In genomic region chr12:6889775-6890573, GRCh38 we compare ENCODE assay signal across 8 cellular contexts. TPM values are rescaled to one million over a fixed set of nuclear protein-coding genes. Genes with fewer than 3 reads are reported as not detected.
DNase-seq lines count a peak whose midpoint lies in the region; ATAC-seq, FAIRE-seq and TF ChIP-seq lines count a peak whose summit lies in the region.
"Not testable (repeated sequence)": the region's sequence is repeated elsewhere in the genome, so short reads cannot be mapped to it uniquely, and the experiment has no call there.

No MANE protein-coding gene starts in this region.

- not testable (repeated sequence) for H2BK120ac ChIP-seq in H1 (replicated peaks; ENCODE audit: low read depth, low read length); neuronal stem cell (ENCODE audit: low read depth, low read length)

- intact Hi-C loops in left lung (cut with DNase I); stomach (cut with DNase I; ENCODE audit: low total_unique reads): not testable (repeated sequence)

- not testable (repeated sequence) for H3K23me2 ChIP-seq in H1 (ENCODE audit: low read depth, low read length)

- H2AK5ac ChIP-seq in H1 (ENCODE audit: low read depth, low read length), result peak overlapping the region; percentile 82; the same call in 1 of the 2 replicates
- not testable (repeated sequence) for H2AK5ac ChIP-seq in neuronal stem cell (ENCODE audit: low read depth, low read length)

- CTCF ChIA-PET in H1 (lab: Charles Lee; ENCODE audit: partially characterized antibody), result interaction anchor here (0.6 to 1.4 kb wide), 5 partner anchors 16 to 79 kb away, joined by 3 to 6 read pairs (median 4); no protein-coding TSS in a partner anchor

- H3K4me3 Mint-ChIP-seq in IgD-negative memory B cell, result peak overlapping the region in 3 of 4 donors; percentile 82 to 94 (median 92)
- peak overlapping the region; percentile 81 for H3K4me3 Mint-ChIP-seq in T-helper 1 cell treated with Interleukin-12 subunit alpha and Interleukin-12 subunit beta and Interleukin-4 antibody, amounts not matched to agents 30 μg/mL and 1 μg/mL, for 36 hours
- peak overlapping the region; percentile 82 for H3K4me3 Mint-ChIP-seq in activated naive CD8-positive, alpha-beta T cell treated with anti-CD3 and anti-CD28 coated beads for 36 hours

- not testable (repeated sequence) for H3K27me3 Mint-ChIP-seq in IgD-negative memory B cell; T-helper 1 cell treated with Interleukin-12 subunit alpha and Interleukin-12 subunit beta and Interleukin-4 antibody, amounts not matched to agents 30 μg/mL and 1 μg/mL, for 36 hours (ENCODE audit: low read depth); activated naive CD8-positive, alpha-beta T cell treated with anti-CD3 and anti-CD28 coated beads for 36 hours

- TF ChIP-seq CTCF in H1 (IDR thresholded peaks at IDR 0.05; ENCODE audit: control extremely low read depth in 1 of 3, insufficient read depth in 1 of 3, low read depth in 1 of 3, low read length in 3 of 3); left lung (IDR thresholded peaks at IDR 0.05); stomach (IDR thresholded peaks at IDR 0.05): not testable (repeated sequence)

- not testable (repeated sequence) for H3K79me2 ChIP-seq in H1 (ENCODE audit: control insufficient read depth in 1 of 2, insufficient read depth in 2 of 2, low read length in 2 of 2)

- H3K9ac ChIP-seq in BLaER1; H1 (replicated peaks in 1 of 4; ENCODE audit: extremely low read depth in 1 of 4, low read depth in 3 of 4, low read length in 3 of 4); neuronal stem cell (ENCODE audit: low read depth, low read length, poor library complexity): not testable (repeated sequence)

- peak overlapping the region; percentile 68; the same call in 1 of the 2 replicates for H3K4me3 ChIP-seq in BLaER1
- H3K4me3 ChIP-seq in H1 (ENCODE audit: extremely low read depth in 1 of 4, insufficient read depth in 2 of 4, low read depth in 3 of 4, low read length in 4 of 4), result peak overlapping the region in 1 of 4 experiments; percentile 53; a peak in 2 of 8 replicates
- peak overlapping the region in 1 of 2 donors; percentile 43 for H3K4me3 ChIP-seq in left lung
- H3K4me3 ChIP-seq in neuronal stem cell (ENCODE audit: low read length in 2 of 2), result not testable (repeated sequence)
- peak overlapping the region in 1 of 4 donors; percentile 38 for H3K4me3 ChIP-seq in stomach

- H4K8ac ChIP-seq in H1 (ENCODE audit: extremely low read depth, insufficient read depth, low read length); neuronal stem cell (ENCODE audit: low read depth, low read length): not testable (repeated sequence)

- 86% methylated on average over 21 of the region's 21 CpGs; no CpG with 5 or more reads in 1 of the 2 experiments for WGBS in H1 (ENCODE audit: extremely low coverage in 1 of 2, insufficient coverage in 1 of 2, insufficient read length in 1 of 2, insufficient replicate concordance in 2 of 2, low coverage in 1 of 2, low lambda C conversion rate in 2 of 2, missing lambda C conversion rate in 1 of 2), 2 experiments
- WGBS in neuronal stem cell (ENCODE audit: extremely low coverage in 2 of 2, insufficient read length in 2 of 2, insufficient replicate concordance in 1 of 2), 2 donors, result no CpG with 5 or more reads among the region's 21 CpGs
- 93 to 96% (median 94%) methylated on average over 21 of the region's 21 CpGs for WGBS in stomach, 5 donors

- peaks cover 20% of the 10 kb centered on the region for H3K4me1 ChIP-seq in BLaER1
- not testable (repeated sequence) for H3K4me1 ChIP-seq in H1 (replicated peaks in 1 of 4; ENCODE audit: control insufficient read depth in 3 of 4, insufficient read depth in 4 of 4, low read length in 3 of 4); neuronal stem cell (ENCODE audit: control insufficient read depth in 2 of 2, insufficient read depth in 1 of 2, low read depth in 1 of 2, low read length in 2 of 2)
- peaks cover 9 to 39% of the 10 kb centered on the region in 2 donors for H3K4me1 ChIP-seq in left lung
- H3K4me1 ChIP-seq in stomach, result peaks cover 5 to 22% (median 12%) of the 10 kb centered on the region in 4 donors

- H2AFZ ChIP-seq in H1 (ENCODE audit: low read length); neuronal stem cell (ENCODE audit: low read length): not testable (repeated sequence)

- H3K36me3 ChIP-seq in BLaER1 (peaks cover 12% of the 10 kb centered on the region), left lung (peaks cover 0 to 12% of the 10 kb centered on the region in 2 donors)
- not testable (repeated sequence) for H3K36me3 ChIP-seq in H1 (ENCODE audit: control insufficient read depth in 2 of 4, insufficient read depth in 4 of 4, low read length in 3 of 4); neuronal stem cell (replicated peaks in 1 of 2; ENCODE audit: control insufficient read depth in 2 of 2, insufficient read depth in 2 of 2, low read length in 2 of 2); stomach

- not testable (repeated sequence) for H3K56ac ChIP-seq in H1 (replicated peaks; ENCODE audit: insufficient read length, low read depth, low read length)

- H4K91ac ChIP-seq in H1 (replicated peaks; ENCODE audit: insufficient read length, low read length); neuronal stem cell (ENCODE audit: low read depth, low read length, poor library complexity): not testable (repeated sequence)

- H3K23ac ChIP-seq in H1 (ENCODE audit: insufficient read length); neuronal stem cell (ENCODE audit: low read depth, low read length, poor library complexity): not testable (repeated sequence)

- FAIRE-seq in H1 (lab: Jason Lieb, UNC), result not testable (repeated sequence)

- not testable (repeated sequence) for H3K27me3 ChIP-seq in BLaER1; H1 (replicated peaks in 1 of 4; ENCODE audit: control insufficient read depth in 3 of 4, extremely low read depth in 1 of 4, insufficient read depth in 3 of 4, low read length in 3 of 4); left lung; neuronal stem cell (ENCODE audit: control insufficient read depth in 3 of 3, insufficient read depth in 3 of 3, low read depth in 1 of 3, low read length in 3 of 3); stomach

- TF ChIP-seq RAD21 in H1 (IDR thresholded peaks at IDR 0.05 in 1 of 2, conservative IDR thresholded peaks at IDR 0.05 in 1 of 2; ENCODE audit: low read depth in 2 of 2, low read length in 2 of 2), result not testable (repeated sequence)

- not testable (repeated sequence) for H2BK20ac ChIP-seq in H1 (ENCODE audit: low read length)

- POLR2A ChIA-PET in H1 (lab: Charles Lee; ENCODE audit: partially characterized antibody), result interaction anchor here (0.9 to 7.8 kb wide), 7 partner anchors 9 to 56 kb away, joined by 3 to 86 read pairs (median 6); partner anchors contain the start of genes ENO2, SPSB2 and TPI1

- H3K27ac Mint-ChIP-seq in IgD-negative memory B cell, result peak overlapping the region in 2 of 3 donors; percentile 93 to 95
- H3K27ac Mint-ChIP-seq in T-helper 1 cell treated with Interleukin-12 subunit alpha and Interleukin-12 subunit beta and Interleukin-4 antibody, amounts not matched to agents 30 μg/mL and 1 μg/mL, for 36 hours, result peak overlapping the region; percentile 96
- H3K27ac Mint-ChIP-seq in activated naive CD8-positive, alpha-beta T cell treated with anti-CD3 and anti-CD28 coated beads for 36 hours, result peak overlapping the region; percentile 90

- H3K9me3 ChIP-seq in BLaER1; H1 (ENCODE audit: insufficient read depth in 2 of 2, low read depth in 1 of 2, low read length in 1 of 2); left lung; neuronal stem cell (replicated peaks in 1 of 2; ENCODE audit: control insufficient read depth in 2 of 2, insufficient read depth in 1 of 2, low read depth in 1 of 2, low read length in 2 of 2); stomach: not testable (repeated sequence)

- H3K18ac ChIP-seq in H1 (ENCODE audit: extremely low read depth, low read length); neuronal stem cell (ENCODE audit: low read length): not testable (repeated sequence)

- H3K4me2 ChIP-seq in BLaER1, result peak overlapping the region; percentile 95
- H3K4me2 ChIP-seq in H1 (ENCODE audit: insufficient read depth in 1 of 2, low read depth in 2 of 2, low read length in 2 of 2), result peak overlapping the region; percentile 47 to 65; a peak in 2 of 4 replicates
- H3K4me2 ChIP-seq in neuronal stem cell (ENCODE audit: insufficient read depth, low read length, poor library complexity, severe bottlenecking), result not testable (repeated sequence)

- H3K27ac ChIP-seq in BLaER1 (peak overlapping the region; percentile 82), H1 (ENCODE audit: low read depth, low read length) (peak overlapping the region; percentile 76; the same call in 1 of the 2 replicates), left lung (peak overlapping the region; percentile 94), neuronal stem cell (replicated peaks; ENCODE audit: low read length) (peak overlapping the region; percentile 70), stomach (peak overlapping the region; percentile 15 to 95 (median 90))

- H3K4ac ChIP-seq in H1 (replicated peaks; ENCODE audit: insufficient read length, low read depth, low read length); neuronal stem cell (ENCODE audit: low read length): not testable (repeated sequence)

- ATAC-seq in left lung, result not testable (repeated sequence)

- H3K14ac ChIP-seq in H1 (ENCODE audit: insufficient read length); neuronal stem cell (ENCODE audit: low read length): not testable (repeated sequence)

- H3K9me3 Mint-ChIP-seq in IgD-negative memory B cell; T-helper 1 cell treated with Interleukin-12 subunit alpha and Interleukin-12 subunit beta and Interleukin-4 antibody, amounts not matched to agents 30 μg/mL and 1 μg/mL, for 36 hours; activated naive CD8-positive, alpha-beta T cell treated with anti-CD3 and anti-CD28 coated beads for 36 hours: not testable (repeated sequence)

- not testable (repeated sequence) for TF ChIP-seq POLR2A in H1 (IDR thresholded peaks at IDR 0.05; ENCODE audit: control extremely low read depth in 1 of 2, low read depth in 2 of 2, low read length in 2 of 2); stomach (IDR thresholded peaks at IDR 0.05)

- H3K36me3 Mint-ChIP-seq in IgD-negative memory B cell; T-helper 1 cell treated with Interleukin-12 subunit alpha and Interleukin-12 subunit beta and Interleukin-4 antibody, amounts not matched to agents 30 μg/mL and 1 μg/mL, for 36 hours (ENCODE audit: low read depth); activated naive CD8-positive, alpha-beta T cell treated with anti-CD3 and anti-CD28 coated beads for 36 hours: not testable (repeated sequence)

- H2BK12ac ChIP-seq in H1 (ENCODE audit: low read depth, low read length), result peak overlapping the region; percentile 10; the same call in 1 of the 2 replicates
- not testable (repeated sequence) for H2BK12ac ChIP-seq in neuronal stem cell (ENCODE audit: low read length)

- H4K5ac ChIP-seq in H1 (ENCODE audit: insufficient read length, low read depth, low read length), result peak overlapping the region; percentile 60

- not testable (repeated sequence) for H4K20me1 ChIP-seq in BLaER1; H1 (replicated peaks in 1 of 2; ENCODE audit: control insufficient read depth in 1 of 2, insufficient read depth in 2 of 2, low read length in 2 of 2)

- not testable (repeated sequence) for DNase-seq in activated naive CD8-positive, alpha-beta T cell treated with anti-CD3 and anti-CD28 coated beads for 36 hours; H1 (ENCODE audit: low read depth in 1 of 2, low spot score in 2 of 2); neuronal stem cell (ENCODE audit: low spot score); stomach
- peak in 1 of 2 donors; percentile 29 for DNase-seq in left lung

- H2BK5ac ChIP-seq in H1 (ENCODE audit: low read depth, low read length), result peak overlapping the region; percentile 53; the same call in 1 of the 2 replicates
- not testable (repeated sequence) for H2BK5ac ChIP-seq in neuronal stem cell (ENCODE audit: low read length)

- H3K79me1 ChIP-seq in H1 (ENCODE audit: low read depth, low read length); neuronal stem cell (ENCODE audit: low read depth, low read length): not testable (repeated sequence)

- H2BK15ac ChIP-seq in H1 (ENCODE audit: low read length); neuronal stem cell (ENCODE audit: low read length): not testable (repeated sequence)

- H3K4me1 Mint-ChIP-seq in IgD-negative memory B cell, result peaks cover 4 to 11% (median 8%) of the 10 kb centered on the region in 3 donors
- H3K4me1 Mint-ChIP-seq in T-helper 1 cell treated with Interleukin-12 subunit alpha and Interleukin-12 subunit beta and Interleukin-4 antibody, amounts not matched to agents 30 μg/mL and 1 μg/mL, for 36 hours (ENCODE audit: low read depth), result peaks cover 12% of the 10 kb centered on the region
- H3K4me1 Mint-ChIP-seq in activated naive CD8-positive, alpha-beta T cell treated with anti-CD3 and anti-CD28 coated beads for 36 hours, result peaks cover 19% of the 10 kb centered on the region

- not testable (repeated sequence) for TF ChIP-seq EP300 in H1 (IDR thresholded peaks at IDR 0.05; ENCODE audit: borderline replicate concordance in 1 of 2, low read depth in 2 of 2, low read length in 2 of 2); stomach (IDR thresholded peaks at IDR 0.05)

RNA-seq across cellular contexts. Expression of gene LRRC23, which starts 14.6 kb away (rescaled TPM):
- polyA plus RNA-seq in IgD-negative memory B cell, result 4.9 TPM
- 1 to 10 TPM; 3.0 to 4.1 TPM for total RNA-seq in activated naive CD8-positive, alpha-beta T cell treated with anti-CD3 and anti-CD28 coated beads for 36 hours
- total RNA-seq in H1 (2021; fragmentation: NEBNext Ultra II Directional; extraction: Animal tissue kit (Norgen Biotek cat#: 25700)), result 2.5 and 2.9 TPM in 2 replicates
- polyA plus RNA-seq in H1 (2011; rRNA removed), result 3.5 and 3.6 TPM in 2 replicates
- polyA plus RNA-seq in H1 (2011; cell fraction: cytosol; rRNA removed), result 5.4 TPM
- polyA plus RNA-seq in H1 (2011; cell fraction: nucleus; rRNA removed), result 3.6 TPM
- 3.1 to 4.6 TPM (median 3.5 TPM) in 4 replicates for polyA plus RNA-seq in H1 (2012, experiment 1 of 2)
- polyA plus RNA-seq in H1 (2012, experiment 2 of 2), result 2.3 TPM
- polyA plus RNA-seq in H1 (2013, experiment 1 of 2), result 1.9 TPM
- polyA plus RNA-seq in H1 (2013, experiment 2 of 2), result 1.9 TPM
- 2.6 and 4.4 TPM in 2 replicates for polyA minus RNA-seq in H1 (2011; rRNA and poly(A)+ RNA removed)
- polyA minus RNA-seq in H1 (2011; cell fraction: cytosol; rRNA and poly(A)+ RNA removed), result 2.6 TPM
- 2.8 TPM for polyA minus RNA-seq in H1 (2011; cell fraction: nucleus; rRNA and poly(A)+ RNA removed)
- total RNA-seq in left lung, result 10 to 100 TPM; 11.0 to 14.8 TPM
- polyA plus RNA-seq in neuronal stem cell (2013, experiment 1 of 2), result 7.7 TPM
- polyA plus RNA-seq in neuronal stem cell (2013, experiment 2 of 2), result 7.3 TPM
- total RNA-seq in stomach, result 10 to 100 TPM in 1 of 5 donors, 1 to 10 TPM in 3, not detected in 1; 5.3 to 20.4 (median 9.0) TPM
- 10 to 100 TPM in 1 of 3 donors, 1 to 10 TPM in 2; 8.0 to 11.0 (median 9.0) TPM for polyA plus RNA-seq in stomach

RNA-seq across cellular contexts. Expression of gene SPSB2, which starts 16.9 kb away (rescaled TPM):
- 10.6 TPM for polyA plus RNA-seq in IgD-negative memory B cell
- total RNA-seq in activated naive CD8-positive, alpha-beta T cell treated with anti-CD3 and anti-CD28 coated beads for 36 hours, result 1 to 10 TPM; 2.7 to 3.0 TPM
- 13.0 and 13.9 TPM in 2 replicates for total RNA-seq in H1 (2021; fragmentation: NEBNext Ultra II Directional; extraction: Animal tissue kit (Norgen Biotek cat#: 25700))
- 23.2 and 31.6 TPM in 2 replicates for polyA plus RNA-seq in H1 (2011; rRNA removed)
- 24.2 TPM for polyA plus RNA-seq in H1 (2011; cell fraction: cytosol; rRNA removed)
- polyA plus RNA-seq in H1 (2011; cell fraction: nucleus; rRNA removed), result 22.2 TPM
- polyA plus RNA-seq in H1 (2012, experiment 1 of 2), result 9.9 to 18.8 TPM (median 17.2 TPM) in 4 replicates
- polyA plus RNA-seq in H1 (2012, experiment 2 of 2), result 15.5 TPM
- polyA plus RNA-seq in H1 (2013, experiment 1 of 2), result 7.8 TPM
- 7.7 TPM for polyA plus RNA-seq in H1 (2013, experiment 2 of 2)
- polyA minus RNA-seq in H1 (2011; rRNA and poly(A)+ RNA removed), result 4.0 and 5.7 TPM in 2 replicates
- 7.4 TPM for polyA minus RNA-seq in H1 (2011; cell fraction: cytosol; rRNA and poly(A)+ RNA removed)
- polyA minus RNA-seq in H1 (2011; cell fraction: nucleus; rRNA and poly(A)+ RNA removed), result 9.1 TPM
- total RNA-seq in left lung, result 10 to 100 TPM; 24.5 to 27.1 TPM
- 5.7 TPM for polyA plus RNA-seq in neuronal stem cell (2013, experiment 1 of 2)
- polyA plus RNA-seq in neuronal stem cell (2013, experiment 2 of 2), result 5.5 TPM
- 10 to 100 TPM in 1 of 5 donors, 1 to 10 TPM in 3, not detected in 1; 5.1 to 24.0 (median 6.0) TPM for total RNA-seq in stomach
- 10 to 100 TPM in 2 of 3 donors, 1 to 10 TPM in 1; 9.9 to 13.4 (median 11.2) TPM for polyA plus RNA-seq in stomach

RNA-seq across cellular contexts. Expression of gene TPI1, which starts 22.6 kb away (rescaled TPM):
- polyA plus RNA-seq in IgD-negative memory B cell, result 490 TPM
- total RNA-seq in activated naive CD8-positive, alpha-beta T cell treated with anti-CD3 and anti-CD28 coated beads for 36 hours, result 1,000 to 10,000 TPM; 1,593 to 1,653 TPM
- total RNA-seq in H1 (2021; fragmentation: NEBNext Ultra II Directional; extraction: Animal tissue kit (Norgen Biotek cat#: 25700)), result 902 and 910 TPM in 2 replicates
- polyA plus RNA-seq in H1 (2011; rRNA removed), result 2,591 and 3,018 TPM in 2 replicates
- 1,965 TPM for polyA plus RNA-seq in H1 (2011; cell fraction: cytosol; rRNA removed)
- polyA plus RNA-seq in H1 (2011; cell fraction: nucleus; rRNA removed), result 2,364 TPM
- polyA plus RNA-seq in H1 (2012, experiment 1 of 2), result 941 to 1,281 TPM (median 1,168 TPM) in 4 replicates
- polyA plus RNA-seq in H1 (2012, experiment 2 of 2), result 1,637 TPM
- polyA plus RNA-seq in H1 (2013, experiment 1 of 2), result 844 TPM
- polyA plus RNA-seq in H1 (2013, experiment 2 of 2), result 780 TPM
- 2,114 and 2,462 TPM in 2 replicates for polyA minus RNA-seq in H1 (2011; rRNA and poly(A)+ RNA removed)
- polyA minus RNA-seq in H1 (2011; cell fraction: cytosol; rRNA and poly(A)+ RNA removed), result 467 TPM
- polyA minus RNA-seq in H1 (2011; cell fraction: nucleus; rRNA and poly(A)+ RNA removed), result 555 TPM
- 100 to 1,000 TPM; 394 to 521 TPM for total RNA-seq in left lung
- polyA plus RNA-seq in neuronal stem cell (2013, experiment 1 of 2), result 638 TPM
- polyA plus RNA-seq in neuronal stem cell (2013, experiment 2 of 2), result 612 TPM
- total RNA-seq in stomach, result 100 to 1,000 TPM; 131 to 359 (median 268) TPM
- 100 to 1,000 TPM; 403 to 526 (median 504) TPM for polyA plus RNA-seq in stomach

RNA-seq across cellular contexts. Expression of gene ENO2, which starts 24.4 kb away (rescaled TPM):
- polyA plus RNA-seq in IgD-negative memory B cell (21.7 TPM), H1 (2011; rRNA removed) (102 and 126 TPM in 2 replicates), stomach (10 to 100 TPM in 2 of 3 donors, 1 to 10 TPM in 1; 9.3 to 19.7 (median 10.1) TPM)
- 100 to 1,000 TPM; 140 to 141 TPM for total RNA-seq in activated naive CD8-positive, alpha-beta T cell treated with anti-CD3 and anti-CD28 coated beads for 36 hours
- total RNA-seq in H1 (2021; fragmentation: NEBNext Ultra II Directional; extraction: Animal tissue kit (Norgen Biotek cat#: 25700)), result 90.9 and 92.4 TPM in 2 replicates
- 137 TPM for polyA plus RNA-seq in H1 (2011; cell fraction: cytosol; rRNA removed)
- 300 TPM for polyA plus RNA-seq in H1 (2011; cell fraction: nucleus; rRNA removed)
- polyA plus RNA-seq in H1 (2012, experiment 1 of 2), result 110 to 167 TPM (median 137 TPM) in 4 replicates
- 110 TPM for polyA plus RNA-seq in H1 (2012, experiment 2 of 2)
- polyA plus RNA-seq in H1 (2013, experiment 1 of 2), result 47.4 TPM
- 42.8 TPM for polyA plus RNA-seq in H1 (2013, experiment 2 of 2)
- polyA minus RNA-seq in H1 (2011; rRNA and poly(A)+ RNA removed), result 82.7 and 92.1 TPM in 2 replicates
- 37.7 TPM for polyA minus RNA-seq in H1 (2011; cell fraction: cytosol; rRNA and poly(A)+ RNA removed)
- polyA minus RNA-seq in H1 (2011; cell fraction: nucleus; rRNA and poly(A)+ RNA removed), result 66.1 TPM
- total RNA-seq in left lung (10 to 100 TPM; 42.3 to 50.0 TPM), stomach (10 to 100 TPM in 2 of 5 donors, 1 to 10 TPM in 3; 2.3 to 62.9 (median 8.6) TPM)
- polyA plus RNA-seq in neuronal stem cell (2013, experiment 1 of 2), result 105 TPM
- 101 TPM for polyA plus RNA-seq in neuronal stem cell (2013, experiment 2 of 2)

RNA-seq across cellular contexts. Expression of gene ATN1, which starts 37.8 kb away (rescaled TPM):
- polyA plus RNA-seq in IgD-negative memory B cell (1.4 TPM), H1 (2011; rRNA removed) (20.6 and 43.0 TPM in 2 replicates), stomach (10 to 100 TPM; 44.4 to 57.4 (median 48.8) TPM)
- 10 to 100 TPM; 27.6 to 28.5 TPM for total RNA-seq in activated naive CD8-positive, alpha-beta T cell treated with anti-CD3 and anti-CD28 coated beads for 36 hours
- total RNA-seq in H1 (2021; fragmentation: NEBNext Ultra II Directional; extraction: Animal tissue kit (Norgen Biotek cat#: 25700)), result 69.6 and 73.4 TPM in 2 replicates
- polyA plus RNA-seq in H1 (2011; cell fraction: cytosol; rRNA removed), result 13.5 TPM
- polyA plus RNA-seq in H1 (2011; cell fraction: nucleus; rRNA removed), result 178 TPM
- polyA plus RNA-seq in H1 (2012, experiment 1 of 2), result 61.7 to 82.1 TPM (median 77.4 TPM) in 4 replicates
- polyA plus RNA-seq in H1 (2012, experiment 2 of 2), result 48.0 TPM
- 51.3 TPM for polyA plus RNA-seq in H1 (2013, experiment 1 of 2)
- polyA plus RNA-seq in H1 (2013, experiment 2 of 2), result 48.3 TPM
- polyA minus RNA-seq in H1 (2011; rRNA and poly(A)+ RNA removed), result 11.4 and 14.0 TPM in 2 replicates
- polyA minus RNA-seq in H1 (2011; cell fraction: cytosol; rRNA and poly(A)+ RNA removed), result 37.6 TPM
- polyA minus RNA-seq in H1 (2011; cell fraction: nucleus; rRNA and poly(A)+ RNA removed), result 42.3 TPM
- total RNA-seq in left lung (100 to 1,000 TPM in 1 of 2 donors, 10 to 100 TPM in 1; 96.9 to 107 TPM), stomach (100 to 1,000 TPM in 3 of 5 donors, 10 to 100 TPM in 2; 23.3 to 694 (median 291) TPM)
- 114 TPM for polyA plus RNA-seq in neuronal stem cell (2013, experiment 1 of 2)
- 113 TPM for polyA plus RNA-seq in neuronal stem cell (2013, experiment 2 of 2)
